In genomic region chr16:73170587-73170986, GRCh38 we compare ENCODE assay signal across 17 cellular contexts.
DNase-seq lines count a peak whose midpoint lies in the region; ATAC-seq and TF ChIP-seq lines count a peak whose summit lies in the region.
"Had no signal": no experiment of that assay in that cellular context is flagged by ENCODE, and none has a peak within 500 bp of the region (broad histone marks: within the 10 kb centered on the region; RNA-seq: fewer than 3 reads in every experiment).

No MANE protein-coding gene starts in this region.

- no peak for TF ChIP-seq POLR2A in breast epithelium (IDR thresholded peaks at IDR 0.05)

- H3F3A ChIP-seq in smooth muscle cell (ENCODE audit: low read depth) = no peaks in the 10 kb centered on the region

- H2AFZ ChIP-seq in smooth muscle cell (ENCODE audit: low read depth) = peak overlapping the region; percentile 27

- H3K4me3 ChIP-seq in breast epithelium (no peak overlapping the region), coronary artery (peak overlapping the region; percentile 5), smooth muscle cell (no peak overlapping the region)
- H3K4me3 ChIP-seq: prostate gland had no signal

- peak; percentile 13 to 42 for DNase-seq in T47D (ENCODE audit: low read depth in 1 of 2, low spot score in 1 of 2)
- no peak for DNase-seq in breast epithelium (ENCODE audit: low spot score in 2 of 2)
- DNase-seq in coronary artery (ENCODE audit: low spot score) = no peak
- DNase-seq in left lobe of liver (ENCODE audit: low spot score) = no peak
- DNase-seq in smooth muscle cell (lab: John Stamatoyannopoulos, UW; ENCODE audit: unreplicated experiment) = no peak
- DNase-seq in central memory CD4-positive, alpha-beta T cell = no peak
- no peak for DNase-seq in T-helper 2 cell
- DNase-seq: activated CD4-positive, alpha-beta T cell treated with anti-CD3 and anti-CD28 coated beads for 1 hour; activated naive CD8-positive, alpha-beta T cell treated with anti-CD3 and anti-CD28 coated beads, Interleukin-2, amount 10 ng/mL, durations not matched to agents 7 days and 5 days; activated T-cell treated with anti-CD3 and anti-CD28 coated beads for 4 hours; Karpas-422; NCI-H1436 treated with DMSO at 0.1 percent for 48 hours; RPMI8226; stimulated activated CD4-positive, alpha-beta T cell treated with anti-CD3 and anti-CD28 coated beads, Interleukin-1b, Interleukin-23, amount 100 ng/mL, for 48 hours; T-helper 17 cell had no signal

- H3K36me3 ChIP-seq in breast epithelium (no peaks in the 10 kb centered on the region), smooth muscle cell (ENCODE audit: low read depth) (no peaks in the 10 kb centered on the region)
- H3K36me3 ChIP-seq: prostate gland had no signal

- 72% methylated on average over 10 of the region's 10 CpGs for WGBS in smooth muscle cell (ENCODE audit: low lambda C conversion rate)

- H3K9ac ChIP-seq in smooth muscle cell (ENCODE audit: low read depth) = no peak overlapping the region

- ATAC-seq in left lobe of liver (peak; percentile 58), GM18861 (IDR thresholded peaks at IDR 0.05; ENCODE audit: unreplicated experiment) (no peak)
- ATAC-seq: T-helper 17 cell had no signal

- no peaks in the 10 kb centered on the region for H3K79me2 ChIP-seq in smooth muscle cell (ENCODE audit: low read depth)

- H3K27me3 ChIP-seq in breast epithelium = no peaks in the 10 kb centered on the region
- no peaks in the 10 kb centered on the region for H3K27me3 ChIP-seq in smooth muscle cell (ENCODE audit: low read depth)

- intact Hi-C loops in breast epithelium (cut with DNase I; ENCODE audit: low total_unique reads) = no loop called here

- no peaks in the 10 kb centered on the region for H4K20me1 ChIP-seq in smooth muscle cell (ENCODE audit: low read depth)

- H3K4me2 ChIP-seq in smooth muscle cell = no peak overlapping the region

- in situ Hi-C loops in T47D (cut with HindIII; ENCODE audit: low pct_unique_long_range_greater_than_20kb, low sequenced_read_pairs) = no loop called here

- H3K4me1 ChIP-seq in breast epithelium = peaks cover 0 to 3% of the 10 kb centered on the region in 2 donors
- H3K4me1 ChIP-seq in smooth muscle cell (ENCODE audit: low read depth) = peaks cover 11% of the 10 kb centered on the region

- peak overlapping the region in 1 of 2 donors; percentile 7 for H3K27ac ChIP-seq in breast epithelium
- H3K27ac ChIP-seq in coronary artery = peak overlapping the region; percentile 86 to 91
- no peak overlapping the region for H3K27ac ChIP-seq in smooth muscle cell (ENCODE audit: low read depth)
- H3K27ac ChIP-seq: prostate gland had no signal

- H3K9me3 ChIP-seq in breast epithelium (no peaks in the 10 kb centered on the region), smooth muscle cell (replicated peaks; ENCODE audit: low read depth) (no peaks in the 10 kb centered on the region)
- H3K9me3 ChIP-seq: prostate gland had no signal

- TF ChIP-seq CTCF in breast epithelium (IDR thresholded peaks at IDR 0.05) (no peak), coronary artery (IDR thresholded peaks at IDR 0.05) (no peak), smooth muscle cell (IDR thresholded peaks at IDR 0.05; ENCODE audit: borderline replicate concordance, insufficient read depth, poor library complexity, severe bottlenecking) (no peak)

Comparison
In these comparisons a context has a peak if more than half of its experiments do, and no peak if none do; other contexts are left out.
1. DNase-seq: peak in T47D (2 of 2); none in breast epithelium (0 of 2), coronary artery (single experiment), left lobe of liver (single experiment), smooth muscle cell (single experiment), central memory CD4-positive, alpha-beta T cell (single experiment) and T-helper 2 cell (0 of 5).